1 cellular context compared by ENCODE assay signal in genomic region chr5:119368238-119368630, GRCh38.
A peak's percentile ranks its signal among the peaks of the same experiment; 100 is the strongest.
TF ChIP-seq lines count a peak whose summit lies in the region.

No MANE protein-coding gene starts in this region.

TF ChIP-seq in GM12878, 131 proteins besides CTCF, POLR2A, EP300 and RAD21 (continued from another document):
- TF ChIP-seq NKRF (conservative IDR thresholded peaks at IDR 0.05) (no peak), SREBF2 (IDR thresholded peaks at IDR 0.05; ENCODE audit: low read length) (peak; percentile 40; the same call in 1 of the 2 replicates), NFIC (IDR thresholded peaks at IDR 0.05; ENCODE audit: low read depth, low read length) (peak; percentile 90), STAT1 (conservative IDR thresholded peaks at IDR 0.05) (no peak), BCLAF1 (IDR thresholded peaks at IDR 0.05) (no peak), PML (IDR thresholded peaks at IDR 0.05; ENCODE audit: low read length) (no peak; the same call in 1 of the 2 replicates), NBN (IDR thresholded peaks at IDR 0.05) (peak; percentile 85), HDGF (IDR thresholded peaks at IDR 0.05) (no peak), ATF2 (IDR thresholded peaks at IDR 0.05; ENCODE audit: low read length) (peak; percentile 81), GABPA (IDR thresholded peaks at IDR 0.05; ENCODE audit: low read depth) (peak; percentile 78), TCF3 (IDR thresholded peaks at IDR 0.05; ENCODE audit: borderline replicate concordance, insufficient read depth, low read depth, low read length) (no peak), HSF1 (IDR thresholded peaks at IDR 0.05; ENCODE audit: low read depth, low read length) (no peak), CBFB (IDR thresholded peaks at IDR 0.05; ENCODE audit: low read depth) (no peak), PKNOX1 (IDR thresholded peaks at IDR 0.05) (peak; percentile 65), POU2F2 (IDR thresholded peaks at IDR 0.05; ENCODE audit: borderline replicate concordance, low read depth, low read length) (0 out of 3 replicates have a peak, but pooled peaks have one; percentile 40), SMC3 (IDR thresholded peaks at IDR 0.05; ENCODE audit: borderline replicate concordance, low read length) (peak; percentile 23; the same call in 1 of the 2 replicates), CBX5 (IDR thresholded peaks at IDR 0.05; ENCODE audit: low read depth) (0 out of 2 replicates have a peak, but pooled peaks have one; percentile 49), LARP7 (IDR thresholded peaks at IDR 0.05) (no peak), RUNX3 (IDR thresholded peaks at IDR 0.05; ENCODE audit: low read length) (peak; percentile 89), SMARCA5 (IDR thresholded peaks at IDR 0.05) (no peak), STAT3 (IDR thresholded peaks at IDR 0.05; ENCODE audit: low read depth, low read length) (0 out of 2 replicates have a peak, but pooled peaks have one; percentile 60), ZZZ3 (IDR thresholded peaks at IDR 0.05; ENCODE audit: control insufficient read depth, insufficient read length, low read depth) (no peak), DPF2 (IDR thresholded peaks at IDR 0.05) (no peak), RFX5 (IDR thresholded peaks at IDR 0.05; ENCODE audit: low read depth, low read length) (no peak), WRNIP1 (IDR thresholded peaks at IDR 0.05; ENCODE audit: borderline replicate concordance, low read depth, low read length) (no peak), ZBTB4 (CRISPR knock-in tag; IDR thresholded peaks at IDR 0.05) (no peak), CHD2 (IDR thresholded peaks at IDR 0.05; ENCODE audit: borderline replicate concordance, low read depth, low read length) (peak; percentile 42; the same call in 1 of the 2 replicates), MTA2 (IDR thresholded peaks at IDR 0.05; ENCODE audit: low read depth) (peak; percentile 49; the same call in 1 of the 2 replicates), BHLHE40 (IDR thresholded peaks at IDR 0.05; ENCODE audit: borderline replicate concordance in 1 of 2, low read depth in 2 of 2, low read length in 1 of 2) (peak in 1 of 2 experiments; percentile 71; a peak in 2 of 4 replicates), KLF5 (IDR thresholded peaks at IDR 0.05; ENCODE audit: partially characterized antibody) (no peak)
